Comparison of ENCODE assay signal across 1 cellular context in genomic region chr12:12984119-12984518, GRCh38.
TF ChIP-seq lines count a peak whose summit lies in the region.

No MANE protein-coding gene starts in this region.

TF ChIP-seq in WTC11, 78 proteins besides CTCF, POLR2A, EP300 and RAD21 (continued from another document):
- TF ChIP-seq, protein P1, sequence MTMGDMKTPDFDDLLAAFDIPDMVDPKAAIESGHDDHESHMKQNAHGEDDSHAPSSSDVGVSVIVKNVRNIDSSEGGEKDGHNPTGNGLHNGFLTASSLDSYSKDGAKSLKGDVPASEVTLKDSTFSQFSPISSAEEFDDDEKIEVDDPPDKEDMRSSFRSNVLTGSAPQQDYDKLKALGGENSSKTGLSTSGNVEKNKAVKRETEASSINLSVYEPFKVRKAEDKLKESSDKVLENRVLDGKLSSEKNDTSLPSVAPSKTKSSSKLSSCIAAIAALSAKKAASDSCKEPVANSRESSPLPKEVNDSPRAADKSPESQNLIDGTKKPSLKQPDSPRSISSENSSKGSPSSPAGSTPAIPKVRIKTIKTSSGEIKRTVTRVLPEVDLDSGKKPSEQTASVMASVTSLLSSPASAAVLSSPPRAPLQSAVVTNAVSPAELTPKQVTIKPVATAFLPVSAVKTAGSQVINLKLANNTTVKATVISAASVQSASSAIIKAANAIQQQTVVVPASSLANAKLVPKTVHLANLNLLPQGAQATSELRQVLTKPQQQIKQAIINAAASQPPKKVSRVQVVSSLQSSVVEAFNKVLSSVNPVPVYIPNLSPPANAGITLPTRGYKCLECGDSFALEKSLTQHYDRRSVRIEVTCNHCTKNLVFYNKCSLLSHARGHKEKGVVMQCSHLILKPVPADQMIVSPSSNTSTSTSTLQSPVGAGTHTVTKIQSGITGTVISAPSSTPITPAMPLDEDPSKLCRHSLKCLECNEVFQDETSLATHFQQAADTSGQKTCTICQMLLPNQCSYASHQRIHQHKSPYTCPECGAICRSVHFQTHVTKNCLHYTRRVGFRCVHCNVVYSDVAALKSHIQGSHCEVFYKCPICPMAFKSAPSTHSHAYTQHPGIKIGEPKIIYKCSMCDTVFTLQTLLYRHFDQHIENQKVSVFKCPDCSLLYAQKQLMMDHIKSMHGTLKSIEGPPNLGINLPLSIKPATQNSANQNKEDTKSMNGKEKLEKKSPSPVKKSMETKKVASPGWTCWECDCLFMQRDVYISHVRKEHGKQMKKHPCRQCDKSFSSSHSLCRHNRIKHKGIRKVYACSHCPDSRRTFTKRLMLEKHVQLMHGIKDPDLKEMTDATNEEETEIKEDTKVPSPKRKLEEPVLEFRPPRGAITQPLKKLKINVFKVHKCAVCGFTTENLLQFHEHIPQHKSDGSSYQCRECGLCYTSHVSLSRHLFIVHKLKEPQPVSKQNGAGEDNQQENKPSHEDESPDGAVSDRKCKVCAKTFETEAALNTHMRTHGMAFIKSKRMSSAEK (CRISPR knock-in tag; IDR thresholded peaks at IDR 0.05; ENCODE audit: borderline replicate concordance): no peak
- TF ChIP-seq SMAD4 (CRISPR knock-in tag; IDR thresholded peaks at IDR 0.05): no peak
- TF ChIP-seq, protein P2, sequence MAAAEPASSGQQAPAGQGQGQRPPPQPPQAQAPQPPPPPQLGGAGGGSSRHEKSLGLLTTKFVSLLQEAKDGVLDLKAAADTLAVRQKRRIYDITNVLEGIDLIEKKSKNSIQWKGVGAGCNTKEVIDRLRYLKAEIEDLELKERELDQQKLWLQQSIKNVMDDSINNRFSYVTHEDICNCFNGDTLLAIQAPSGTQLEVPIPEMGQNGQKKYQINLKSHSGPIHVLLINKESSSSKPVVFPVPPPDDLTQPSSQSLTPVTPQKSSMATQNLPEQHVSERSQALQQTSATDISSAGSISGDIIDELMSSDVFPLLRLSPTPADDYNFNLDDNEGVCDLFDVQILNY (CRISPR knock-in tag; IDR thresholded peaks at IDR 0.05): no peak
- no peak for TF ChIP-seq GABPB1 (CRISPR knock-in tag; IDR thresholded peaks at IDR 0.05)
- TF ChIP-seq, protein P3, sequence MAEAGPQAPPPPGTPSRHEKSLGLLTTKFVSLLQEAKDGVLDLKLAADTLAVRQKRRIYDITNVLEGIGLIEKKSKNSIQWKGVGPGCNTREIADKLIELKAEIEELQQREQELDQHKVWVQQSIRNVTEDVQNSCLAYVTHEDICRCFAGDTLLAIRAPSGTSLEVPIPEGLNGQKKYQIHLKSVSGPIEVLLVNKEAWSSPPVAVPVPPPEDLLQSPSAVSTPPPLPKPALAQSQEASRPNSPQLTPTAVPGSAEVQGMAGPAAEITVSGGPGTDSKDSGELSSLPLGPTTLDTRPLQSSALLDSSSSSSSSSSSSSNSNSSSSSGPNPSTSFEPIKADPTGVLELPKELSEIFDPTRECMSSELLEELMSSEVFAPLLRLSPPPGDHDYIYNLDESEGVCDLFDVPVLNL (CRISPR knock-in tag; IDR thresholded peaks at IDR 0.05; ENCODE audit: borderline replicate concordance, low read depth): no peak
